Comparison of ENCODE assay signal across 9 cellular contexts in genomic region chr11:46710821-46711269, GRCh38. TPM values are rescaled to one million over a fixed set of nuclear protein-coding genes. Genes with fewer than 3 reads are reported as not detected.
DNase-seq lines count a peak whose midpoint lies in the region; ATAC-seq, FAIRE-seq and TF ChIP-seq lines count a peak whose summit lies in the region.
"Had no signal": no experiment of that assay in that cellular context is flagged by ENCODE, and none has a peak within 500 bp of the region (broad histone marks: within the 10 kb centered on the region; RNA-seq: fewer than 3 reads in every experiment).

No MANE protein-coding gene starts in this region.

- no peak for ATAC-seq in stimulated activated naive B cell treated with anti-CD40 and anti-IgM and Interleukin-4, amounts not matched to agents 10 μg/mL and 1 μg/mL and 100 μg/mL, for 72 hours (replicated peaks)

- H3K4me1 Mint-ChIP-seq in MCF 10A (ENCODE audit: insufficient read depth, unreplicated experiment) = no peaks in the 10 kb centered on the region
- H3K4me1 Mint-ChIP-seq in CD8-positive, alpha-beta memory T cell = peaks cover 0 to 6% (median 0%) of the 10 kb centered on the region in 3 donors
- no peaks in the 10 kb centered on the region for H3K4me1 Mint-ChIP-seq in stimulated activated naive B cell treated with anti-CD40 and anti-IgM and Interleukin-4, amounts not matched to agents 10 μg/mL and 1 μg/mL and 100 μg/mL, for 72 hours

- H3K27ac ChIP-seq in kidney (ENCODE audit: low read depth in 2 of 2, low read length in 2 of 2) = peak overlapping the region; percentile 82 to 94
- peak overlapping the region in 7 of 8 donors; percentile 36 to 70 (median 46) for H3K27ac ChIP-seq in spleen
- H3K27ac ChIP-seq in CD8-positive, alpha-beta memory T cell (ENCODE audit: low read depth, low read length) = no peak overlapping the region

- H3K4me3 ChIP-seq in kidney (ENCODE audit: low read length in 2 of 2) (no peak overlapping the region), spleen (no peak overlapping the region)
- no peak overlapping the region for H3K4me3 ChIP-seq in CD8-positive, alpha-beta memory T cell (ENCODE audit: low read length)

- no TSS peak for BruUV-seq in MCF 10A (replicated peaks; lab: Mats Ljungman, UMichigan)

- POLR2A ChIA-PET in MCF 10A (lab: Yijun Ruan, JAX) = interaction anchor here (0.6 to 4.0 kb wide), 3 partner anchors 10 to 1005 kb away, joined by 3 to 23 read pairs (median 3); partner anchors contain the start of genes ARHGAP1, RAPSN and ZNF408
- POLR2A ChIA-PET in CD8-positive, alpha-beta memory T cell (lab: Charles Lee) = no interaction called here

- CTCF ChIA-PET in MCF 10A (lab: Yijun Ruan, JAX) = interaction anchor here (0.6 to 0.7 kb wide), 2 partner anchors 92 to 610 kb away, joined by 3 read pairs; no protein-coding TSS in a partner anchor
- CTCF ChIA-PET in CD8-positive, alpha-beta memory T cell (lab: Charles Lee) = interaction anchor here (1.2 kb wide), 1 partner anchor 29 kb away, joined by 3 read pairs; no protein-coding TSS in a partner anchor

- FAIRE-seq in kidney (lab: Jason Lieb, UNC) = no peak
- FAIRE-seq: frontal cortex had no signal

- no peak for TF ChIP-seq POLR2A in spleen (IDR thresholded peaks at IDR 0.05)

- 65 to 87% (median 80%) methylated on average over 9 to 10 of the region's 10 CpGs for WGBS in spleen, 5 donors

- DNase-seq in GOT3 (lab: John Stamatoyannopoulos, UW) (peak; percentile 29), MCF 10A (ENCODE audit: unreplicated experiment) (peak; percentile 31), kidney (no peak), spleen (no peak), KG1 (lab: John Stamatoyannopoulos, UW) (no peak), NCI-H1694 (lab: John Stamatoyannopoulos, UW) (no peak)
- DNase-seq in CD8-positive, alpha-beta memory T cell = no peak
- no peak for DNase-seq in stimulated activated naive B cell treated with anti-CD40 and anti-IgM and Interleukin-4, amounts not matched to agents 10 μg/mL and 1 μg/mL and 100 μg/mL, for 72 hours

- intact Hi-C loops in MCF 10A (cut with micrococcal nuclease) (no loop called here), kidney (cut with DNase I) (no loop called here), spleen (cut with DNase I; ENCODE audit: low total_unique reads) (no loop called here)

- no peaks in the 10 kb centered on the region for H3K9me3 Mint-ChIP-seq in MCF 10A (ENCODE audit: unreplicated experiment)
- no peaks in the 10 kb centered on the region for H3K9me3 Mint-ChIP-seq in CD8-positive, alpha-beta memory T cell
- H3K9me3 Mint-ChIP-seq in stimulated activated naive B cell treated with anti-CD40 and anti-IgM and Interleukin-4, amounts not matched to agents 10 μg/mL and 1 μg/mL and 100 μg/mL, for 72 hours = no peaks in the 10 kb centered on the region

- H3K27ac Mint-ChIP-seq in MCF 10A (ENCODE audit: low read depth, unreplicated experiment) = no peak overlapping the region
- H3K27ac Mint-ChIP-seq in CD8-positive, alpha-beta memory T cell = no peak overlapping the region
- H3K27ac Mint-ChIP-seq in stimulated activated naive B cell treated with anti-CD40 and anti-IgM and Interleukin-4, amounts not matched to agents 10 μg/mL and 1 μg/mL and 100 μg/mL, for 72 hours = no peak overlapping the region

- H3K36me3 Mint-ChIP-seq in MCF 10A (ENCODE audit: insufficient read depth, unreplicated experiment) = peaks cover 15% of the 10 kb centered on the region
- peaks cover 0 to 25% (median 6%) of the 10 kb centered on the region in 3 donors for H3K36me3 Mint-ChIP-seq in CD8-positive, alpha-beta memory T cell
- H3K36me3 Mint-ChIP-seq in stimulated activated naive B cell treated with anti-CD40 and anti-IgM and Interleukin-4, amounts not matched to agents 10 μg/mL and 1 μg/mL and 100 μg/mL, for 72 hours = peaks cover 21 to 23% of the 10 kb centered on the region in 2 donors

- H3K9me3 ChIP-seq in kidney (ENCODE audit: control insufficient read depth in 1 of 2, low read length in 2 of 2) (no peaks in the 10 kb centered on the region), spleen (no peaks in the 10 kb centered on the region)
- no peaks in the 10 kb centered on the region for H3K9me3 ChIP-seq in CD8-positive, alpha-beta memory T cell (ENCODE audit: low read length)

- TF ChIP-seq CTCF in MCF 10A (IDR thresholded peaks at IDR 0.05; ENCODE audit: unreplicated experiment) = no peak
- TF ChIP-seq CTCF in kidney (IDR thresholded peaks at IDR 0.05; ENCODE audit: borderline replicate concordance, extremely low read depth, insufficient read depth) = no peak
- TF ChIP-seq CTCF in spleen (IDR thresholded peaks at IDR 0.05 in 8 of 11, conservative IDR thresholded peaks at IDR 0.05 in 3 of 11) = no peak

- H3K4me3 Mint-ChIP-seq in MCF 10A (ENCODE audit: unreplicated experiment) = no peak overlapping the region
- H3K4me3 Mint-ChIP-seq in CD8-positive, alpha-beta memory T cell = no peak overlapping the region
- no peak overlapping the region for H3K4me3 Mint-ChIP-seq in stimulated activated naive B cell treated with anti-CD40 and anti-IgM and Interleukin-4, amounts not matched to agents 10 μg/mL and 1 μg/mL and 100 μg/mL, for 72 hours

- H3K36me3 ChIP-seq in kidney (ENCODE audit: control insufficient read depth in 1 of 2, insufficient read depth in 2 of 2, low read length in 2 of 2) = peaks cover 2 to 9% of the 10 kb centered on the region in 2 donors
- H3K36me3 ChIP-seq in spleen = peaks cover 0 to 38% (median 17%) of the 10 kb centered on the region in 6 donors
- H3K36me3 ChIP-seq in CD8-positive, alpha-beta memory T cell (ENCODE audit: insufficient read depth, low read length) = peaks cover 8% of the 10 kb centered on the region

- H3K4me1 ChIP-seq in kidney (ENCODE audit: control insufficient read depth in 1 of 2, insufficient read depth in 1 of 2, low read depth in 1 of 2, low read length in 2 of 2) (peaks cover 0 to 2% of the 10 kb centered on the region in 2 donors), spleen (no peaks in the 10 kb centered on the region)
- H3K4me1 ChIP-seq in CD8-positive, alpha-beta memory T cell (ENCODE audit: insufficient read depth, low read length) = no peaks in the 10 kb centered on the region

- H3K27me3 Mint-ChIP-seq in MCF 10A (ENCODE audit: insufficient read depth, unreplicated experiment) = no peaks in the 10 kb centered on the region
- no peaks in the 10 kb centered on the region for H3K27me3 Mint-ChIP-seq in CD8-positive, alpha-beta memory T cell
- H3K27me3 Mint-ChIP-seq in stimulated activated naive B cell treated with anti-CD40 and anti-IgM and Interleukin-4, amounts not matched to agents 10 μg/mL and 1 μg/mL and 100 μg/mL, for 72 hours = no peaks in the 10 kb centered on the region

- no peak overlapping the region for H3K9ac ChIP-seq in kidney (ENCODE audit: low read length in 2 of 2)

- H3K27me3 ChIP-seq in spleen (replicated peaks in 1 of 7) = no peaks in the 10 kb centered on the region
- no peaks in the 10 kb centered on the region for H3K27me3 ChIP-seq in CD8-positive, alpha-beta memory T cell (ENCODE audit: insufficient read depth, low read length, poor library complexity, severe bottlenecking)

RNA-seq across cellular contexts. Expression of gene F2, which starts 8.2 kb away (rescaled TPM):
- total RNA-seq in MCF 10A (2022) (not detected in 2 replicates), kidney (not detected), spleen (under 1 TPM in 2 of 7 donors, not detected in 5; 0.23 to 0.33 TPM)
- polyA plus RNA-seq in kidney (ENCODE audit: insufficient read depth, low read depth, low replicate concordance) (not detected), spleen (under 1 TPM in 1 of 3 donors, not detected in 2; 0.03 TPM)
- total RNA-seq in CD8-positive, alpha-beta memory T cell = not detected
- polyA plus RNA-seq in CD8-positive, alpha-beta memory T cell = not detected
- total RNA-seq: frontal cortex had no signal

RNA-seq across cellular contexts. Expression of gene ZNF408, which starts 10.0 kb away (rescaled TPM):
- total RNA-seq in MCF 10A (2022) (14.5 and 15.3 TPM in 2 replicates), kidney (9.7 TPM), spleen (10 to 100 TPM in 5 of 7 donors, 1 to 10 TPM in 2; 6.9 to 17.4 (median 10.8) TPM)
- polyA plus RNA-seq in kidney (ENCODE audit: insufficient read depth, low read depth, low replicate concordance) (7.8 TPM), spleen (10 to 100 TPM in 1 of 3 donors, 1 to 10 TPM in 2; 4.7 to 10.2 (median 6.1) TPM)
- total RNA-seq in CD8-positive, alpha-beta memory T cell = 10 to 100 TPM; 13.2 to 14.4 TPM
- 9.6 TPM for polyA plus RNA-seq in CD8-positive, alpha-beta memory T cell

RNA-seq across cellular contexts. Expression of gene ARHGAP1, which starts 10.4 kb away (rescaled TPM):
- total RNA-seq in MCF 10A (2022) (61.0 and 63.6 TPM in 2 replicates), kidney (137 TPM), spleen (100 to 1,000 TPM in 2 of 7 donors, 10 to 100 TPM in 5; 62.5 to 137 (median 88.7) TPM)
- polyA plus RNA-seq in kidney (ENCODE audit: insufficient read depth, low read depth, low replicate concordance) (35.5 TPM), spleen (10 to 100 TPM; 13.3 to 26.5 (median 15.5) TPM)
- 10 to 100 TPM; 56.8 TPM for total RNA-seq in CD8-positive, alpha-beta memory T cell
- polyA plus RNA-seq in CD8-positive, alpha-beta memory T cell = 76.1 TPM

Comparison
In these comparisons a context has a peak if more than half of its experiments do, and no peak if none do; other contexts are left out.
1. DNase-seq: peak in GOT3 (single experiment) and MCF 10A (single experiment); none in kidney (single experiment), spleen (single experiment), KG1 (single experiment), NCI-H1694 (single experiment), CD8-positive, alpha-beta memory T cell (0 of 5) and stimulated activated naive B cell treated with anti-CD40 and anti-IgM and Interleukin-4, amounts not matched to agents 10 μg/mL and 1 μg/mL and 100 μg/mL, for 72 hours (single experiment).